32 cellular contexts compared by ENCODE assay signal in genomic region chr4:80301884-80302283, GRCh38. TPM values are rescaled to one million over a fixed set of nuclear protein-coding genes. Genes with fewer than 3 reads are reported as not detected.
"Had no signal": no experiment of that assay in that cellular context is flagged by ENCODE, and none has a peak within 500 bp of the region (broad histone marks: within the 10 kb centered on the region; RNA-seq: fewer than 3 reads in every experiment).

No MANE protein-coding gene starts in this region.

- H3K4me1 ChIP-seq: stomach, suprapubic skin, testis, thyroid gland, tibial artery, tibial nerve, transverse colon, upper lobe of left lung, upper lobe of right lung, uterus, vagina had no signal

- H3K27me3 ChIP-seq: stomach, testis, tibial nerve, transverse colon, upper lobe of left lung, upper lobe of right lung, uterus, vagina had no signal

- H3K36me3 ChIP-seq: stomach, suprapubic skin, thoracic aorta, thyroid gland, tibial artery, tibial nerve, transverse colon, upper lobe of left lung, upper lobe of right lung, uterus, vagina had no signal

- H3K27ac ChIP-seq: stomach, suprapubic skin, testis, thoracic aorta, thyroid gland, tibial artery, tibial nerve, transverse colon, upper lobe of left lung, upper lobe of right lung, uterus, vagina had no signal

- FAIRE-seq: urothelium cell line had no signal

- H3K4me3 Mint-ChIP-seq: stimulated activated effector memory CD8-positive, alpha-beta T cell treated with anti-CD3 and anti-CD28 coated beads, Interleukin-12 subunit alpha, Interleukin-12 subunit beta, amount 100 ng/mL, for 72 hours; stimulated activated memory B cell treated with anti-CD40 and anti-IgM and Interleukin-4, amounts not matched to agents 10 μg/mL and 1 μg/mL and 100 μg/mL, for 72 hours; stimulated activated naive B cell treated with anti-CD40 and anti-IgM and Interleukin-4, amounts not matched to agents 10 μg/mL and 1 μg/mL and 100 μg/mL, for 72 hours; stimulated activated naive CD8-positive, alpha-beta T cell treated with anti-CD3 and anti-CD28 coated beads, Interleukin-15, amount 100 ng/mL, for 72 hours; stimulated activated naive CD8-positive, alpha-beta T cell treated with anti-CD3 and anti-CD28 coated beads, Interleukin-15, Interleukin-2, amounts not matched to agents 100 ng/mL and 50 ng/mL, for 24 hours; type B pancreatic cell had no signal

- H3K27ac Mint-ChIP-seq: stimulated activated effector memory CD8-positive, alpha-beta T cell treated with anti-CD3 and anti-CD28 coated beads, Interleukin-12 subunit alpha, Interleukin-12 subunit beta, amount 100 ng/mL, for 72 hours; stimulated activated memory B cell treated with anti-CD40 and anti-IgM and Interleukin-4, amounts not matched to agents 10 μg/mL and 1 μg/mL and 100 μg/mL, for 72 hours; stimulated activated naive B cell treated with anti-CD40 and anti-IgM and Interleukin-4, amounts not matched to agents 10 μg/mL and 1 μg/mL and 100 μg/mL, for 72 hours; stimulated activated naive CD8-positive, alpha-beta T cell treated with anti-CD3 and anti-CD28 coated beads, Interleukin-15, amount 100 ng/mL, for 72 hours; stimulated activated naive CD8-positive, alpha-beta T cell treated with anti-CD3 and anti-CD28 coated beads, Interleukin-15, Interleukin-2, amounts not matched to agents 100 ng/mL and 50 ng/mL, for 24 hours; type B pancreatic cell had no signal

- H3K36me3 Mint-ChIP-seq: stimulated activated effector memory CD8-positive, alpha-beta T cell treated with anti-CD3 and anti-CD28 coated beads, Interleukin-12 subunit alpha, Interleukin-12 subunit beta, amount 100 ng/mL, for 72 hours; stimulated activated memory B cell treated with anti-CD40 and anti-IgM and Interleukin-4, amounts not matched to agents 10 μg/mL and 1 μg/mL and 100 μg/mL, for 72 hours; stimulated activated naive B cell treated with anti-CD40 and anti-IgM and Interleukin-4, amounts not matched to agents 10 μg/mL and 1 μg/mL and 100 μg/mL, for 72 hours; type B pancreatic cell had no signal

- DNase-seq: stimulated activated CD4-positive, alpha-beta T cell treated with anti-CD3 and anti-CD28 coated beads, Interleukin-2, amount 100 ng/mL, for 48 hours; stimulated activated CD4-positive, alpha-beta T cell treated with anti-CD3 and anti-CD28 coated beads, Interleukin-4, amount 100 ng/mL, for 1 hour; stimulated activated CD4-positive, alpha-beta T cell treated with anti-CD3 and anti-CD28 coated beads, Interleukin-4, amount 100 ng/mL, for 24 hours; stimulated activated CD4-positive, alpha-beta T cell treated with anti-CD3 and anti-CD28 coated beads, Interleukin-4, amount 100 ng/mL, for 4 hours; stimulated activated CD8-positive, alpha-beta memory T cell treated with anti-CD3 and anti-CD28 coated beads, Interleukin-4, amount 100 ng/mL, for 48 hours; stimulated activated naive B cell treated with anti-CD40 and anti-IgM and Interleukin-4, amounts not matched to agents 10 μg/mL and 1 μg/mL and 100 μg/mL, for 72 hours; stimulated activated naive CD4-positive, alpha-beta T cell; stimulated activated naive CD4-positive, alpha-beta T cell treated with Interleukin-2 at 50 U/mL for 16 hours; stimulated activated naive CD8-positive, alpha-beta T cell treated with anti-CD3 and anti-CD28 coated beads, Interleukin-15, amount 100 ng/mL, for 72 hours; stimulated activated naive CD8-positive, alpha-beta T cell treated with anti-CD3 and anti-CD28 coated beads, Interleukin-15, Interleukin-2, amounts not matched to agents 100 U/mL and 50 U/mL, for 24 hours; stomach; substantia nigra; testis; thyroid gland; tibial artery; transverse colon; trophoblast cell; upper lobe of right lung; uterus had no signal

- ATAC-seq: stimulated activated effector memory CD8-positive, alpha-beta T cell treated with anti-CD3 and anti-CD28 coated beads, Interleukin-12 subunit alpha, Interleukin-12 subunit beta, amount 100 ng/mL, for 72 hours; stimulated activated memory B cell treated with anti-CD40 and anti-IgM and Interleukin-4, amounts not matched to agents 10 μg/mL and 1 μg/mL and 100 μg/mL, for 72 hours; stimulated activated naive B cell treated with anti-CD40 and anti-IgM and Interleukin-4, amounts not matched to agents 10 μg/mL and 1 μg/mL and 100 μg/mL, for 72 hours; stimulated activated naive CD8-positive, alpha-beta T cell treated with anti-CD3 and anti-CD28 coated beads, Interleukin-15, amount 100 ng/mL, for 72 hours; stimulated activated naive CD8-positive, alpha-beta T cell treated with anti-CD3 and anti-CD28 coated beads, Interleukin-15, Interleukin-2, amounts not matched to agents 100 U/mL and 50 U/mL, for 24 hours; upper lobe of right lung had no signal

- H3K4me3 ChIP-seq: stomach, suprapubic skin, thoracic aorta, thyroid gland, tibial artery, tibial nerve, transverse colon, upper lobe of left lung, upper lobe of right lung, uterus, vagina had no signal

- H3K9me3 Mint-ChIP-seq: stimulated activated effector memory CD8-positive, alpha-beta T cell treated with anti-CD3 and anti-CD28 coated beads, Interleukin-12 subunit alpha, Interleukin-12 subunit beta, amount 100 ng/mL, for 72 hours; stimulated activated naive B cell treated with anti-CD40 and anti-IgM and Interleukin-4, amounts not matched to agents 10 μg/mL and 1 μg/mL and 100 μg/mL, for 72 hours; stimulated activated naive CD8-positive, alpha-beta T cell treated with anti-CD3 and anti-CD28 coated beads, Interleukin-15, amount 100 ng/mL, for 72 hours; stimulated activated naive CD8-positive, alpha-beta T cell treated with anti-CD3 and anti-CD28 coated beads, Interleukin-15, Interleukin-2, amounts not matched to agents 100 ng/mL and 50 ng/mL, for 24 hours; type B pancreatic cell had no signal

- H3K9me3 ChIP-seq: suprapubic skin, testis, thoracic aorta, thyroid gland, tibial artery, tibial nerve, transverse colon, upper lobe of left lung, upper lobe of right lung, uterus, vagina had no signal

- H3K4me1 Mint-ChIP-seq: stimulated activated effector memory CD8-positive, alpha-beta T cell treated with anti-CD3 and anti-CD28 coated beads, Interleukin-12 subunit alpha, Interleukin-12 subunit beta, amount 100 ng/mL, for 72 hours; stimulated activated memory B cell treated with anti-CD40 and anti-IgM and Interleukin-4, amounts not matched to agents 10 μg/mL and 1 μg/mL and 100 μg/mL, for 72 hours; stimulated activated naive B cell treated with anti-CD40 and anti-IgM and Interleukin-4, amounts not matched to agents 10 μg/mL and 1 μg/mL and 100 μg/mL, for 72 hours; stimulated activated naive CD8-positive, alpha-beta T cell treated with anti-CD3 and anti-CD28 coated beads, Interleukin-15, amount 100 ng/mL, for 72 hours had no signal

RNA-seq across cellular contexts. Expression of gene CFAP299, which starts 33.6 kb away (rescaled TPM):
- total RNA-seq: subcutaneous adipose tissue, suprapubic skin, thoracic aorta, transverse colon, upper lobe of right lung, ureter, urinary bladder, vagina had no signal
- polyA plus RNA-seq: stomach, urinary bladder had no signal

RNA-seq across cellular contexts. Expression of gene FGF5, which starts 35.4 kb away (rescaled TPM):
- total RNA-seq: subcutaneous adipose tissue, testis, thoracic aorta, thyroid gland, upper lobe of left lung, upper lobe of right lung, ureter, vagina had no signal
- polyA plus RNA-seq: stomach, urinary bladder had no signal
